In the genomic region with DNA sequence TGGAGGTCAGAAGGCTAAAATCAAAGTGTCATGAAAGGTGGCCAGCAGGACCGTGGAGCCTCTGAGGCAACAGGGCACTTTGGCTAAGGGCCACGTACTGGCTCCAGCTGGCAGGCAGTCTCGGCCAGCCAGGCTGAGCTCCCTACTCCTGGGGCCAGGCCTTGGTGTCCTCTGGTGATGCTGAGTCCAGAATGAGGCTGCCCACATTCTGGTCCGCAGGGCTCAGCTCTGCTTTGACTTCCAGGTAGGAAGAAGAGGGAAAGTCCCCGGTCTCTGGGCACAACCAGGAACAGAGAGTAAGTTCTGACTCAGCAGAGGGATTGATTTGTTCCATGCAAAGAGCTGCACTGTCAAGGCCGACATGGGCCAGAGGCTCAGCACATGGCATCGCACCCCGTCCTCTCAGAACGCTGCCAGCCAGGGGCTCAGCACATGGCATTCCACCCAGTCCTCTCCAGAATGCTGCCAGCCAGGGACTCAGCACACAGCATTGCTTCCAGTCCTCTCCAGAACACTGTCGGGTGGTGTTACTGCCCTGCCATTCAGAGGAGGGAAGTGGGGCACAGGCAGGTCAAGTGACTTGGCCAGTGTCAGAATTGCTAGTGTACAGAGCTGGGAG, we compare ENCODE assay signal across 8 cellular contexts. TPM values are rescaled to one million over a fixed set of nuclear protein-coding genes. Genes with fewer than 3 reads are reported as not detected.
"Had no signal": no experiment of that assay in that cellular context is flagged by ENCODE, and none has a peak within 500 bp of the region (broad histone marks: within the 10 kb centered on the region; RNA-seq: fewer than 3 reads in every experiment).

No MANE protein-coding gene starts in this region.

RNA-seq across cellular contexts. Expression of a gene that starts 2.5 kb away (rescaled TPM):
- total RNA-seq: fibroblast of lung, left ventricle myocardium inferior, neural crest cell, omental fat pad, progenitor cell of endocrine pancreas, urinary bladder had no signal
- polyA plus RNA-seq: heart right ventricle, right cardiac atrium had no signal
